ENCODE assay signal across 1 cellular context in genomic region chr3:4984511-4984864, GRCh38.
A peak's percentile ranks its signal among the peaks of the same experiment; 100 is the strongest.
TF ChIP-seq lines count a peak whose summit lies in the region.

No MANE protein-coding gene starts in this region.

TF ChIP-seq in GM12878, 131 proteins besides CTCF, POLR2A, EP300 and RAD21:
- TF ChIP-seq MEF2B (IDR thresholded peaks at IDR 0.05; ENCODE audit: partially characterized antibody, poor library complexity, severe bottlenecking) (no peak), NFIC (IDR thresholded peaks at IDR 0.05; ENCODE audit: low read depth, low read length) (no peak), SMAD5 (IDR thresholded peaks at IDR 0.05; ENCODE audit: low read depth) (0 out of 2 replicates have a peak, but pooled peaks have one; percentile 20), E2F8 (IDR thresholded peaks at IDR 0.05; ENCODE audit: low read depth, partially characterized antibody) (no peak), SMARCA5 (IDR thresholded peaks at IDR 0.05) (no peak), MTA2 (IDR thresholded peaks at IDR 0.05; ENCODE audit: low read depth) (no peak), CREB1 (IDR thresholded peaks at IDR 0.05; ENCODE audit: low read depth) (no peak), BACH1 (IDR thresholded peaks at IDR 0.05; ENCODE audit: borderline replicate concordance) (0 out of 2 replicates have a peak, but pooled peaks have one; percentile 15)
- TF ChIP-seq, protein P1, sequence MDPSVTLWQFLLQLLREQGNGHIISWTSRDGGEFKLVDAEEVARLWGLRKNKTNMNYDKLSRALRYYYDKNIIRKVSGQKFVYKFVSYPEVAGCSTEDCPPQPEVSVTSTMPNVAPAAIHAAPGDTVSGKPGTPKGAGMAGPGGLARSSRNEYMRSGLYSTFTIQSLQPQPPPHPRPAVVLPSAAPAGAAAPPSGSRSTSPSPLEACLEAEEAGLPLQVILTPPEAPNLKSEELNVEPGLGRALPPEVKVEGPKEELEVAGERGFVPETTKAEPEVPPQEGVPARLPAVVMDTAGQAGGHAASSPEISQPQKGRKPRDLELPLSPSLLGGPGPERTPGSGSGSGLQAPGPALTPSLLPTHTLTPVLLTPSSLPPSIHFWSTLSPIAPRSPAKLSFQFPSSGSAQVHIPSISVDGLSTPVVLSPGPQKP (IDR thresholded peaks at IDR 0.05; ENCODE audit: low read depth, low read length), result no peak
